9 cellular contexts compared by ENCODE assay signal in the genomic region with DNA sequence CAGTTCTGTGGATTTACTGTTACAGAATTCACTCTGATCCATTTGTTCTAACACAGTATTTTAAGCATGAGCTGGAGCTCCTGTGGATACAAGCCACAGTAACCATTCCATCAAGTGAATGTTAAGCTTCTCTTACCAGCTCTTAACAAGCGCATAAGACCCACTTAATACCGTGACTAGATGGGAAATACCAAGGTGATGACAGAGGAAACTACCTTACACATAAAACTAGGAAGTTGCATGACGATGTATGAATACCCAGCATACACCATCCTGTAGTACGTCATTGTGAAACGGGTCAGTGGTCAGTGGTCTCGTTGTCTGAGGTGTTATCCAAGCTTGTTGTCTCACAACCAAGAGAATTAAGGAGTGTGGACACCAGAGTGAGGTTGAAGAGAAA. TPM values are rescaled to one million over a fixed set of nuclear protein-coding genes. Genes with fewer than 3 reads are reported as not detected.
DNase-seq lines count a peak whose midpoint lies in the region; ATAC-seq and TF ChIP-seq lines count a peak whose summit lies in the region.
"Had no signal": no experiment of that assay in that cellular context is flagged by ENCODE, and none has a peak within 500 bp of the region (broad histone marks: within the 10 kb centered on the region; RNA-seq: fewer than 3 reads in every experiment).

No MANE protein-coding gene starts in this region.

- H3K27ac Mint-ChIP-seq in T-helper 1 cell treated with Interleukin-12 subunit alpha and Interleukin-12 subunit beta and Interleukin-4 antibody, amounts not matched to agents 30 μg/mL and 1 μg/mL, for 36 hours = peak overlapping the region; percentile 92
- H3K27ac Mint-ChIP-seq in neural progenitor cell = no peak overlapping the region

- no peak overlapping the region for H3K9ac ChIP-seq in neural progenitor cell

- H3K36me3 ChIP-seq in neural progenitor cell (no peaks in the 10 kb centered on the region), right atrium auricular region (no peaks in the 10 kb centered on the region)

- H3K4me1 ChIP-seq in neural progenitor cell (peaks cover 4% of the 10 kb centered on the region), right atrium auricular region (peaks cover 0 to 33% of the 10 kb centered on the region in 2 donors)

- ATAC-seq in GM18867 (IDR thresholded peaks at IDR 0.05; ENCODE audit: unreplicated experiment) = peak; percentile 30

- no peaks in the 10 kb centered on the region for H3K27me3 ChIP-seq in neural progenitor cell
- no peaks in the 10 kb centered on the region for H3K27me3 ChIP-seq in right atrium auricular region

- H4K20me1 ChIP-seq in neural progenitor cell (ENCODE audit: low read depth) = no peaks in the 10 kb centered on the region

- H3K27me3 Mint-ChIP-seq in T-helper 1 cell treated with Interleukin-12 subunit alpha and Interleukin-12 subunit beta and Interleukin-4 antibody, amounts not matched to agents 30 μg/mL and 1 μg/mL, for 36 hours (ENCODE audit: low read depth) = no peaks in the 10 kb centered on the region
- H3K27me3 Mint-ChIP-seq in neural progenitor cell (ENCODE audit: insufficient read depth, low read depth) = no peaks in the 10 kb centered on the region

- DNase-seq in H4 (ENCODE audit: low spot score) (peak; percentile 39), neural progenitor cell (ENCODE audit: low spot score) (no peak), DMS114 treated with DMSO at 0.1 percent for 48 hours (lab: John Stamatoyannopoulos, UW; ENCODE audit: unreplicated experiment) (no peak), NCI-H1417 (lab: John Stamatoyannopoulos, UW) (no peak), right atrium auricular region (ENCODE audit: low spot score) (no peak), mucosa of gallbladder (ENCODE audit: low spot score) (no peak)
- DNase-seq: amygdala had no signal

- H3K4me2 ChIP-seq in neural progenitor cell = no peak overlapping the region

- no peak overlapping the region for H3K4me3 ChIP-seq in neural progenitor cell
- no peak overlapping the region for H3K4me3 ChIP-seq in right atrium auricular region

- peak overlapping the region; percentile 49 for H3K4me3 Mint-ChIP-seq in T-helper 1 cell treated with Interleukin-12 subunit alpha and Interleukin-12 subunit beta and Interleukin-4 antibody, amounts not matched to agents 30 μg/mL and 1 μg/mL, for 36 hours
- H3K4me3 Mint-ChIP-seq in neural progenitor cell = no peak overlapping the region

- H3K27ac ChIP-seq in neural progenitor cell (no peak overlapping the region), right atrium auricular region (no peak overlapping the region)

- peaks cover 58% of the 10 kb centered on the region for H3K4me1 Mint-ChIP-seq in T-helper 1 cell treated with Interleukin-12 subunit alpha and Interleukin-12 subunit beta and Interleukin-4 antibody, amounts not matched to agents 30 μg/mL and 1 μg/mL, for 36 hours (ENCODE audit: low read depth)
- H3K4me1 Mint-ChIP-seq in neural progenitor cell = peaks cover 21% of the 10 kb centered on the region

- H2AFZ ChIP-seq in neural progenitor cell (replicated peaks) = peak overlapping the region; percentile 34

- H3K9me3 ChIP-seq in neural progenitor cell (ENCODE audit: low read depth) = no peaks in the 10 kb centered on the region
- no peaks in the 10 kb centered on the region for H3K9me3 ChIP-seq in right atrium auricular region

- no peaks in the 10 kb centered on the region for H3K9me3 Mint-ChIP-seq in T-helper 1 cell treated with Interleukin-12 subunit alpha and Interleukin-12 subunit beta and Interleukin-4 antibody, amounts not matched to agents 30 μg/mL and 1 μg/mL, for 36 hours
- H3K9me3 Mint-ChIP-seq in neural progenitor cell = peaks cover 2% of the 10 kb centered on the region

- peaks cover 14% of the 10 kb centered on the region for H3K36me3 Mint-ChIP-seq in T-helper 1 cell treated with Interleukin-12 subunit alpha and Interleukin-12 subunit beta and Interleukin-4 antibody, amounts not matched to agents 30 μg/mL and 1 μg/mL, for 36 hours (ENCODE audit: low read depth)
- no peaks in the 10 kb centered on the region for H3K36me3 Mint-ChIP-seq in neural progenitor cell

- no peaks in the 10 kb centered on the region for H3K79me2 ChIP-seq in neural progenitor cell (ENCODE audit: low read depth)

- no peak for TF ChIP-seq CTCF in neural progenitor cell (IDR thresholded peaks at IDR 0.05)
- TF ChIP-seq CTCF in right atrium auricular region (IDR thresholded peaks at IDR 0.05) = no peak

- peaks cover 13% of the 10 kb centered on the region for H3F3A ChIP-seq in neural progenitor cell (ENCODE audit: low read depth)

RNA-seq across cellular contexts. Expression of gene GALC, which starts 2.0 kb away (rescaled TPM):
- not detected in 2 replicates for total RNA-seq in H4 (2014; rRNA removed; shearing (Covaris generic))
- 22.8 and 30.8 TPM in 2 replicates for total RNA-seq in neural progenitor cell (ENCODE audit: low replicate concordance)
- total RNA-seq in right atrium auricular region = 10 to 100 TPM; 20.8 to 21.8 TPM
- total RNA-seq in mucosa of gallbladder = 31.3 TPM

RNA-seq across cellular contexts. Expression of gene GPR65, which starts 10.0 kb away (rescaled TPM):
- not detected in 2 replicates for total RNA-seq in H4 (2014; rRNA removed; shearing (Covaris generic))
- not detected in 2 replicates for total RNA-seq in neural progenitor cell (ENCODE audit: low replicate concordance)
- total RNA-seq in right atrium auricular region = 1 to 10 TPM in 1 of 2 donors, under 1 TPM in 1; 0.26 to 1.3 TPM
- 3.0 TPM for total RNA-seq in mucosa of gallbladder

Comparison
In these comparisons a context has a peak if more than half of its experiments do, and no peak if none do; other contexts are left out.
1. RNA of gene GALC, which starts 2.0 kb away (total RNA-seq): 31.3 TPM in mucosa of gallbladder (single experiment), 22.8 to 30.8 TPM in neural progenitor cell and 20.8 to 21.8 TPM in right atrium auricular region; not detected in H4; every median in the first group is over 10 times any median in the second.